In the genomic region with DNA sequence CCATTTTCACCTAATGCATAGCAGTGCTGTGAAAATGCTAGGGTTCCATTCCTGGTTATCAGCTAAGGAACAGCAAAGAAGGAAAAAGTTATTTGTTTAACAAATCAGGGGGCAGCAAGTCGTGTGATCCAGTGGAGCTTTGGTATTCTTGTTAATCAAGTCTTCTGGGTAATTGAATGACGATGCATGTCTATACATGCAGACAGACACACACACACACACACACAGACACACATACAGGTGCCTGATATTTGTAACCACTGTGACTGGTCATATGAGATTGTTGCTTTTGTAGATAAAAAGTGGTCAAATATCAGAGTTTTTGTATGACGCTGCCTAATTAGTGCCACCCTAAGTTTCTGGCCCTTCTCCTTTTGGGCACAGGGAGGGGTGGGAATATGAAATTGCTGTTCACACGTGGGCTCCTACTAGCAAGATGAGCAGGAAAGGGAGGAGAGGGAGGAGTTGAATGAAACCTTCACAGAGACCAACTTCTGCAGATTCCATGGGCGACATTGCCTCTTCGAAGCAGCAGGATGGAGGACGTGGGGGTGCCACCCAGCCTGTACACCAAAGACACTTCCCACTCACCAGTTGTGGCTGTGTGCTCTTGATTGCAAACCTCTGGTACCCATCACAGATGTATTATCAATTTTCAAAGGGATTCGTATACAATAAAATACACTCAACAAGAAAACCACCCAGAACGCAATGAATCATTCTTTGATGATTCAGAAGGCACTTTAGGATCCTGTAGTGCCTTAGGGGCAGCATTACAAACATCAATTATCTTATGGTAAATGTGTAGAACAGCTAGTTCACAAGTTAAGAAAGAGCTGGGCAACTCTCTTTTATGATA, we compare ENCODE assay signal across 13 cellular contexts.
DNase-seq lines count a peak whose midpoint lies in the region; TF ChIP-seq lines count a peak whose summit lies in the region.
"Had no signal": no experiment of that assay in that cellular context is flagged by ENCODE, and none has a peak within 500 bp of the region (broad histone marks: within the 10 kb centered on the region; RNA-seq: fewer than 3 reads in every experiment).

No MANE protein-coding gene starts in this region.

- peaks cover 42% of the 10 kb centered on the region for H3K4me1 ChIP-seq in ACC112 (ENCODE audit: control insufficient read depth, insufficient read depth, low read length, unreplicated experiment)
- peaks cover 38% of the 10 kb centered on the region for H3K4me1 ChIP-seq in GM23248 (ENCODE audit: insufficient read depth)

- peak overlapping the region; percentile 46 for H3K4me2 ChIP-seq in GM23248 (ENCODE audit: unreplicated experiment)

- peaks cover 42% of the 10 kb centered on the region for H3F3A ChIP-seq in GM23248 (ENCODE audit: insufficient read depth)

- H3K9ac ChIP-seq in GM23248 = no peak overlapping the region

- H3K36me3 ChIP-seq in ACC112 (ENCODE audit: insufficient read depth, low read length) = no peaks in the 10 kb centered on the region
- H3K36me3 ChIP-seq in GM23248 (ENCODE audit: low read depth) = no peaks in the 10 kb centered on the region

- H3K27me3 ChIP-seq in ACC112 (ENCODE audit: insufficient read depth, low read length) (no peaks in the 10 kb centered on the region), GM23248 (replicated peaks; ENCODE audit: insufficient read depth) (no peaks in the 10 kb centered on the region)

- DNase-seq in GM23248 = peak; percentile 73
- DNase-seq in activated CD4-positive, alpha-beta T cell treated with anti-CD3 and anti-CD28 coated beads, Interleukin-2, amount 50 U/mL, for 4 hours = peak; percentile 3 to 8
- DNase-seq in foreskin fibroblast = peak; percentile 35 to 70
- no peak for DNase-seq in GDM1 (lab: John Stamatoyannopoulos, UW)
- no peak for DNase-seq in DMS79 (lab: John Stamatoyannopoulos, UW)
- DNase-seq in dermis blood vessel endothelial cell = no peak
- DNase-seq in pons (ENCODE audit: low spot score) = no peak
- DNase-seq: activated CD8-positive, alpha-beta memory T cell treated with anti-CD3 and anti-CD28 coated beads, Interleukin-2, amount 10 ng/mL, durations not matched to agents 7 days and 5 days; kidney; NCI-H1436 treated with DMSO at 0.1 percent for 48 hours; T-helper 1 cell had no signal

- H3K4me3 ChIP-seq in ACC112 (ENCODE audit: low read depth, low read length) (0 out of 2 replicates have a peak overlapping the region, but pooled peaks have one; percentile 1), GM23248 (no peak overlapping the region), foreskin fibroblast (ENCODE audit: low read depth in 1 of 2, low read length in 2 of 2) (no peak overlapping the region)
- H3K4me3 ChIP-seq: skin epidermis had no signal

- no peak for TF ChIP-seq CTCF in foreskin fibroblast (IDR thresholded peaks at IDR 0.05; ENCODE audit: low read depth, low read length)

- no peaks in the 10 kb centered on the region for H3K79me2 ChIP-seq in ACC112 (ENCODE audit: control insufficient read depth, insufficient read depth, low read length, unreplicated experiment)
- H3K79me2 ChIP-seq in GM23248 (ENCODE audit: insufficient read depth) = no peaks in the 10 kb centered on the region

- in situ Hi-C loops in GM23248 (cut with MboI) = no loop called here

- H4K20me1 ChIP-seq in GM23248 (ENCODE audit: insufficient read depth) = no peaks in the 10 kb centered on the region

- H3K9me3 ChIP-seq in GM23248 (ENCODE audit: low read depth) = no peaks in the 10 kb centered on the region

- 72 to 75% methylated on average over 9 of the region's 9 CpGs for WGBS in GM23248 (ENCODE audit: low coverage in 1 of 2, low lambda C conversion rate in 2 of 2, missing lambda C conversion rate in 2 of 2), 2 experiments

- H2AFZ ChIP-seq in ACC112 (ENCODE audit: low read length, unreplicated experiment) (no peak overlapping the region), GM23248 (no peak overlapping the region)

- peak overlapping the region; percentile 100 for H3K27ac ChIP-seq in ACC112 (ENCODE audit: low read depth, low read length)
- no peak overlapping the region for H3K27ac ChIP-seq in GM23248

- H3K9me2 ChIP-seq in GM23248 (ENCODE audit: insufficient read depth) = no peaks in the 10 kb centered on the region

Comparison
In these comparisons a context has a peak if more than half of its experiments do, and no peak if none do; other contexts are left out.
1. DNase-seq: peak in GM23248 (single experiment), activated CD4-positive, alpha-beta T cell treated with anti-CD3 and anti-CD28 coated beads, Interleukin-2, amount 50 U/mL, for 4 hours (2 of 2) and foreskin fibroblast (2 of 2); none in GDM1 (single experiment), DMS79 (single experiment), dermis blood vessel endothelial cell (single experiment) and pons (single experiment).